Comparison of ENCODE assay signal across 8 cellular contexts in the genomic region with DNA sequence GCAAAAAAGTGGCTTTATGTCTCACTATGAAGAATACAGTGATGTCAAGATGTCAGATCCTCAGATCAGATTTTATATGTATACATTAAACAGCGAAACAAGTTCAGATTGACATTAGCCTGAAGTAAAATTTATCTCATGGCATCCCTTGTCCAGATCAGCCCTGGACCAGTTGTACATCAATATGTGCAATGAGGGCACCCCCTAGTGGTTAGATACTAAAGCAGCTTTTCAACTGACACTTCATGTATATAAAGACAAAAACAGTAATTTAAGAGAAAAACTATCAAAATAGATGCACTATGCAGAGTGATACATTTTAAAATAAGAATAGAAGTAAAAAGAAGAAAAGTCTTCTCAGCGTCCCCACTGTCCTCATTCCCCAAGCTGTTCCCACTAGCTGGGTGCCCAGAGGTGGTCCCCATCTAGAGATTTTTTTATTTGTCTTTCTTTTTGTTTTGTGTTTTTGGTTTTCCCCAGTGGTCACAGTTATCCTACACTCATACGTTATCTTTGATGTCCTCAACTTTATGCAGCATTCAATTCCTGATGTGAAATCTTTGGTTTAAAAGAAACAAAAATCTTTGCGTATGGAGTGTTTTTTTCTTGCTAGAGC.
DNase-seq lines count a peak whose midpoint lies in the region; ATAC-seq, FAIRE-seq and TF ChIP-seq lines count a peak whose summit lies in the region.

No MANE protein-coding gene starts in this region.

- H3K27ac ChIP-seq in Karpas-422 (ENCODE audit: low read length) = no peak overlapping the region

- H3K4me2 ChIP-seq in Karpas-422 (ENCODE audit: low read depth, low read length, poor library complexity, severe bottlenecking) = no peak overlapping the region

- H3K4me1 Mint-ChIP-seq in nephron progenitor cell = no peaks in the 10 kb centered on the region

- no peaks in the 10 kb centered on the region for H3K4me1 ChIP-seq in Karpas-422 (ENCODE audit: low read length)

- peak; percentile 62 for FAIRE-seq in RCC 7860 (lab: Jason Lieb, UNC)

- no peak overlapping the region for H2AFZ ChIP-seq in Karpas-422 (ENCODE audit: low read length)

- H3K9me3 ChIP-seq in Karpas-422 (ENCODE audit: low read length) = peaks cover 8% of the 10 kb centered on the region; the same call in 1 of the 2 replicates

- H3K79me2 ChIP-seq in Karpas-422 (ENCODE audit: low read length) = no peaks in the 10 kb centered on the region

- H3K9ac ChIP-seq in Karpas-422 (ENCODE audit: low read length) = no peak overlapping the region

- H3K36me3 ChIP-seq in Karpas-422 (ENCODE audit: insufficient read depth, low read length) = no peaks in the 10 kb centered on the region

- no peaks in the 10 kb centered on the region for H3K36me3 Mint-ChIP-seq in nephron progenitor cell (ENCODE audit: low read depth)

- no peaks in the 10 kb centered on the region for H4K20me1 ChIP-seq in Karpas-422 (ENCODE audit: insufficient read depth, low read depth, low read length)

- TF ChIP-seq CTCF in epithelial cell of esophagus (IDR thresholded peaks at IDR 0.05; ENCODE audit: insufficient read depth, low read depth, low read length, missing control alignments) (peak; percentile 77), nephron progenitor cell (IDR thresholded peaks at IDR 0.05) (peak; percentile 90)

- H3K9me2 ChIP-seq in Karpas-422 (replicated peaks; ENCODE audit: insufficient read depth, low read length) = no peaks in the 10 kb centered on the region

- no peaks in the 10 kb centered on the region for H3K27me3 ChIP-seq in Karpas-422 (ENCODE audit: low read length)

- no peak overlapping the region for H3K4me3 Mint-ChIP-seq in nephron progenitor cell

- ATAC-seq in GM21515 (IDR thresholded peaks at IDR 0.05; ENCODE audit: unreplicated experiment) = peak; percentile 77

- peaks cover 3% of the 10 kb centered on the region for H3K9me3 Mint-ChIP-seq in nephron progenitor cell

- H3K4me3 ChIP-seq in Karpas-422 (ENCODE audit: low read length) (no peak overlapping the region), epithelial cell of esophagus (ENCODE audit: low read length) (no peak overlapping the region)

- no peaks in the 10 kb centered on the region for H3K27me3 Mint-ChIP-seq in nephron progenitor cell (ENCODE audit: low read depth, poor library complexity)

- H3K27ac Mint-ChIP-seq in nephron progenitor cell = no peak overlapping the region

- DNase-seq in DMS 273 (lab: John Stamatoyannopoulos, UW; ENCODE audit: unreplicated experiment) (peak; percentile 75), DMS 273 treated with DMSO at 0.1 percent for 48 hours (lab: John Stamatoyannopoulos, UW) (no peak), Karpas-422 (peak; percentile 87), RCC 7860 (ENCODE audit: low spot score) (peak; percentile 51), epithelial cell of esophagus (ENCODE audit: low read depth) (peak; percentile 78), nephron progenitor cell (peak; percentile 53), UCSD-AML1 (lab: John Stamatoyannopoulos, UW; ENCODE audit: unreplicated experiment) (no peak)

Comparison
In these comparisons a context has a peak if more than half of its experiments do, and no peak if none do; other contexts are left out.
1. DNase-seq: peak in DMS 273 (single experiment), Karpas-422 (single experiment), RCC 7860 (single experiment), epithelial cell of esophagus (single experiment) and nephron progenitor cell (single experiment); none in DMS 273 treated with DMSO at 0.1 percent for 48 hours (single experiment) and UCSD-AML1 (single experiment).